8 cellular contexts compared by ENCODE assay signal in genomic region chr3:50236484-50237132, GRCh38. TPM values are rescaled to one million over a fixed set of nuclear protein-coding genes. Genes with fewer than 3 reads are reported as not detected.
A peak's percentile ranks its signal among the peaks of the same experiment; 100 is the strongest.
DNase-seq lines count a peak whose midpoint lies in the region; ATAC-seq and TF ChIP-seq lines count a peak whose summit lies in the region.

No MANE protein-coding gene starts in this region.

- H3K36me3 ChIP-seq in kidney epithelial cell (ENCODE audit: control insufficient read depth, insufficient read depth, low read length) (no peaks in the 10 kb centered on the region), suprapubic skin (peaks cover 5% of the 10 kb centered on the region)

- no peak for DNase-seq in activated CD4-positive, alpha-beta T cell treated with anti-CD3 and anti-CD28 coated beads, Interleukin-2, amount 10 ng/mL, durations not matched to agents 24 days and 14 days
- DNase-seq in activated CD4-positive, alpha-beta T cell treated with anti-CD3 and anti-CD28 coated beads for 48 hours: no peak
- no peak for DNase-seq in activated naive CD8-positive, alpha-beta T cell treated with anti-CD3 and anti-CD28 coated beads, Interleukin-2, amount 50 U/mL, for 24 hours
- DNase-seq in kidney epithelial cell (ENCODE audit: low read depth) (no peak), suprapubic skin (ENCODE audit: low spot score in 2 of 2) (no peak), anterior cingulate cortex (lab: John Stamatoyannopoulos, UW) (no peak), NCI-H748 treated with DMSO at 0.1 percent for 48 hours (lab: John Stamatoyannopoulos, UW) (no peak)

- peaks cover 66% of the 10 kb centered on the region for H3K4me1 ChIP-seq in suprapubic skin

- no peak for TF ChIP-seq POLR2A in suprapubic skin (IDR thresholded peaks at IDR 0.05)

- H3K9me3 Mint-ChIP-seq in activated CD4-positive, alpha-beta T cell treated with anti-CD3 and anti-CD28 coated beads, Interleukin-2, amount 10 ng/mL, durations not matched to agents 24 days and 14 days: no peaks in the 10 kb centered on the region
- H3K9me3 Mint-ChIP-seq in activated naive CD8-positive, alpha-beta T cell treated with anti-CD3 and anti-CD28 coated beads, Interleukin-2, amount 50 U/mL, for 24 hours: no peaks in the 10 kb centered on the region

- intact Hi-C loops in activated CD4-positive, alpha-beta T cell treated with anti-CD3 and anti-CD28 coated beads, Interleukin-2, amount 10 ng/mL, durations not matched to agents 24 days and 14 days (cut with micrococcal nuclease): loop anchor here (2.0 to 5.0 kb wide), 6 partner anchors 101 to 1519 kb away; partner anchors contain the start of genes C3orf18, CISH, HEMK1 and IP6K1

- H3K9me3 ChIP-seq in suprapubic skin: no peaks in the 10 kb centered on the region

- H3K27me3 ChIP-seq in kidney epithelial cell (ENCODE audit: control insufficient read depth, insufficient read depth, low read length) (no peaks in the 10 kb centered on the region), suprapubic skin (no peaks in the 10 kb centered on the region)

- H3K27ac Mint-ChIP-seq in activated CD4-positive, alpha-beta T cell treated with anti-CD3 and anti-CD28 coated beads, Interleukin-2, amount 10 ng/mL, durations not matched to agents 24 days and 14 days: peak overlapping the region; percentile 94
- peak overlapping the region; percentile 93 for H3K27ac Mint-ChIP-seq in activated naive CD8-positive, alpha-beta T cell treated with anti-CD3 and anti-CD28 coated beads, Interleukin-2, amount 50 U/mL, for 24 hours

- no peak for TF ChIP-seq EP300 in suprapubic skin (IDR thresholded peaks at IDR 0.05)

- H3K4me3 ChIP-seq in kidney epithelial cell (ENCODE audit: low read depth, low read length) (peak overlapping the region; percentile 80), suprapubic skin (peak overlapping the region; percentile 76)

- no peak for ATAC-seq in activated naive CD8-positive, alpha-beta T cell treated with anti-CD3 and anti-CD28 coated beads, Interleukin-2, amount 50 U/mL, for 24 hours
- no peak for ATAC-seq in HG03039 (IDR thresholded peaks at IDR 0.05; ENCODE audit: unreplicated experiment)

- H3K4me3 Mint-ChIP-seq in activated CD4-positive, alpha-beta T cell treated with anti-CD3 and anti-CD28 coated beads, Interleukin-2, amount 10 ng/mL, durations not matched to agents 24 days and 14 days: peak overlapping the region; percentile 99
- peak overlapping the region; percentile 98 for H3K4me3 Mint-ChIP-seq in activated naive CD8-positive, alpha-beta T cell treated with anti-CD3 and anti-CD28 coated beads, Interleukin-2, amount 50 U/mL, for 24 hours

- peaks cover 35% of the 10 kb centered on the region for H3K4me1 Mint-ChIP-seq in activated CD4-positive, alpha-beta T cell treated with anti-CD3 and anti-CD28 coated beads, Interleukin-2, amount 10 ng/mL, durations not matched to agents 24 days and 14 days
- peaks cover 45% of the 10 kb centered on the region for H3K4me1 Mint-ChIP-seq in activated naive CD8-positive, alpha-beta T cell treated with anti-CD3 and anti-CD28 coated beads, Interleukin-2, amount 50 U/mL, for 24 hours

- peak overlapping the region; percentile 85 for H3K27ac ChIP-seq in suprapubic skin

- peaks cover 24% of the 10 kb centered on the region for H3K36me3 Mint-ChIP-seq in activated CD4-positive, alpha-beta T cell treated with anti-CD3 and anti-CD28 coated beads, Interleukin-2, amount 10 ng/mL, durations not matched to agents 24 days and 14 days (ENCODE audit: low read depth)
- H3K36me3 Mint-ChIP-seq in activated naive CD8-positive, alpha-beta T cell treated with anti-CD3 and anti-CD28 coated beads, Interleukin-2, amount 50 U/mL, for 24 hours (ENCODE audit: low read depth): peaks cover 3% of the 10 kb centered on the region

- TF ChIP-seq CTCF in kidney epithelial cell (IDR thresholded peaks at IDR 0.05; ENCODE audit: insufficient read depth, low read length, poor library complexity, severe bottlenecking) (no peak), suprapubic skin (IDR thresholded peaks at IDR 0.05) (no peak)

- H3K27me3 Mint-ChIP-seq in activated CD4-positive, alpha-beta T cell treated with anti-CD3 and anti-CD28 coated beads, Interleukin-2, amount 10 ng/mL, durations not matched to agents 24 days and 14 days: no peaks in the 10 kb centered on the region
- H3K27me3 Mint-ChIP-seq in activated naive CD8-positive, alpha-beta T cell treated with anti-CD3 and anti-CD28 coated beads, Interleukin-2, amount 50 U/mL, for 24 hours: no peaks in the 10 kb centered on the region

- 1% methylated on average over 12 of the region's 13 CpGs for WGBS in suprapubic skin

RNA-seq across cellular contexts. Expression of gene GNAI2, which starts 0.6 kb away (rescaled TPM):
- total RNA-seq in activated CD4-positive, alpha-beta T cell treated with anti-CD3 and anti-CD28 coated beads, Interleukin-2, amount 10 ng/mL, durations not matched to agents 24 days and 14 days: 225 and 232 TPM in 2 replicates
- total RNA-seq in kidney epithelial cell (208 and 221 TPM in 2 replicates), suprapubic skin (10 to 100 TPM; 70.9 to 91.3 (median 76.7) TPM)

RNA-seq across cellular contexts. Expression of gene SLC38A3, which starts 31.5 kb away (rescaled TPM):
- total RNA-seq in activated CD4-positive, alpha-beta T cell treated with anti-CD3 and anti-CD28 coated beads, Interleukin-2, amount 10 ng/mL, durations not matched to agents 24 days and 14 days: not detected in 2 replicates
- 0.13 and 0.48 TPM in 2 replicates for total RNA-seq in kidney epithelial cell
- 1 to 10 TPM in 2 of 4 donors, under 1 TPM in 2; 0.25 to 2.2 (median 1.00) TPM for total RNA-seq in suprapubic skin

RNA-seq across cellular contexts. Expression of gene SEMA3B, which starts 32.3 kb away (rescaled TPM):
- total RNA-seq in activated CD4-positive, alpha-beta T cell treated with anti-CD3 and anti-CD28 coated beads, Interleukin-2, amount 10 ng/mL, durations not matched to agents 24 days and 14 days: 0.45 and 0.82 TPM in 2 replicates
- total RNA-seq in kidney epithelial cell (17.9 and 18.4 TPM in 2 replicates), suprapubic skin (1 to 10 TPM; 2.9 to 5.2 (median 4.1) TPM)

RNA-seq across cellular contexts. Expression of gene LSMEM2, which starts 42.3 kb away (rescaled TPM):
- not detected in 2 replicates for total RNA-seq in activated CD4-positive, alpha-beta T cell treated with anti-CD3 and anti-CD28 coated beads, Interleukin-2, amount 10 ng/mL, durations not matched to agents 24 days and 14 days
- total RNA-seq in kidney epithelial cell: not detected in 2 replicates
- under 1 TPM in 1 of 4 donors, not detected in 3; 0.30 TPM for total RNA-seq in suprapubic skin

RNA-seq across cellular contexts. Expression of gene GNAT1, which starts 45.2 kb away (rescaled TPM):
- total RNA-seq in activated CD4-positive, alpha-beta T cell treated with anti-CD3 and anti-CD28 coated beads, Interleukin-2, amount 10 ng/mL, durations not matched to agents 24 days and 14 days: not detected in 2 replicates
- total RNA-seq in kidney epithelial cell: not detected in 2 replicates
- under 1 TPM in 1 of 4 donors, not detected in 3; 0.64 TPM for total RNA-seq in suprapubic skin
